In genomic region chr11:126808851-126809250, GRCh38 we compare ENCODE assay signal across 21 cellular contexts.
A peak's percentile ranks its signal among the peaks of the same experiment; 100 is the strongest.
DNase-seq lines count a peak whose midpoint lies in the region; TF ChIP-seq lines count a peak whose summit lies in the region.
"Had no signal": no experiment of that assay in that cellular context is flagged by ENCODE, and none has a peak within 500 bp of the region (broad histone marks: within the 10 kb centered on the region; RNA-seq: fewer than 3 reads in every experiment).

No MANE protein-coding gene starts in this region.

- no peak overlapping the region for H3K4me3 ChIP-seq in hepatocyte
- H3K4me3 ChIP-seq: ascending aorta, prostate gland, transverse colon had no signal

- no peaks in the 10 kb centered on the region for H3K79me2 ChIP-seq in hepatocyte

- H3K9me3 ChIP-seq in hepatocyte (ENCODE audit: low read depth), result no peaks in the 10 kb centered on the region
- H3K9me3 ChIP-seq: ascending aorta, prostate gland, transverse colon had no signal

- DNase-seq in foreskin melanocyte, result peak; percentile 90
- peak; percentile 43 for DNase-seq in middle frontal gyrus (ENCODE audit: extremely low spot score, low spot score)
- DNase-seq in hepatocyte (ENCODE audit: low spot score), result no peak
- no peak for DNase-seq in A172 (ENCODE audit: low spot score)
- no peak for DNase-seq in NCI-H146 (lab: John Stamatoyannopoulos, UW)
- no peak for DNase-seq in NCI-H146 treated with DMSO at 0.1 percent for 48 hours (lab: John Stamatoyannopoulos, UW; ENCODE audit: unreplicated experiment)
- DNase-seq: activated CD4-positive, alpha-beta T cell treated with anti-CD3 and anti-CD28 coated beads for 36 hours; activated effector memory CD4-positive, alpha-beta T cell treated with anti-CD3 and anti-CD28 coated beads, Interleukin-2, amount 50 U/mL, for 16 hours; activated naive CD8-positive, alpha-beta T cell treated with anti-CD3 and anti-CD28 coated beads for 36 hours; activated T-cell treated with anti-CD3 and anti-CD28 coated beads, Interleukin-2, amount 50 U/mL, for 1 hour; DMS79; H9; NCI-H1105 treated with DMSO at 0.1 percent for 48 hours; NCI-H2029 treated with DMSO at 0.1 percent for 48 hours; stimulated activated naive CD8-positive, alpha-beta T cell treated with anti-CD3 and anti-CD28 coated beads, Interleukin-15, Interleukin-2, amounts not matched to agents 100 U/mL and 50 U/mL, for 24 hours; T-helper 2 cell; transverse colon had no signal

- no peaks in the 10 kb centered on the region for H3K9me2 ChIP-seq in hepatocyte (replicated peaks; ENCODE audit: insufficient read depth)

- H3K27me3 ChIP-seq in hepatocyte, result peaks cover 14% of the 10 kb centered on the region
- H3K27me3 ChIP-seq: ascending aorta, transverse colon had no signal

- H3K4me1 ChIP-seq in hepatocyte (ENCODE audit: insufficient read depth), result no peaks in the 10 kb centered on the region
- H3K4me1 ChIP-seq: ascending aorta, prostate gland, transverse colon had no signal

- no peak overlapping the region for H3K4me2 ChIP-seq in hepatocyte

- WGBS in hepatocyte (ENCODE audit: low lambda C conversion rate, missing lambda C conversion rate), result 59% methylated on average over 2 of the region's 2 CpGs

- H2AFZ ChIP-seq in hepatocyte, result no peak overlapping the region

- H3K27ac ChIP-seq in VCaP, result peak overlapping the region; percentile 25; the same call in 1 of the 2 replicates
- no peak overlapping the region for H3K27ac ChIP-seq in hepatocyte
- H3K27ac ChIP-seq: ascending aorta, C4-2B, prostate gland, transverse colon had no signal

- no peak for TF ChIP-seq CTCF in VCaP (conservative IDR thresholded peaks at IDR 0.05)
- TF ChIP-seq CTCF in hepatocyte (IDR thresholded peaks at IDR 0.05; ENCODE audit: poor library complexity), result no peak

- H4K20me1 ChIP-seq in hepatocyte (ENCODE audit: insufficient read depth, poor library complexity, severe bottlenecking), result no peaks in the 10 kb centered on the region

- H3K36me3 ChIP-seq in hepatocyte (replicated peaks; ENCODE audit: insufficient read depth, low read depth), result no peaks in the 10 kb centered on the region
- H3K36me3 ChIP-seq: ascending aorta, prostate gland, transverse colon had no signal

Comparison
In these comparisons a context has a peak if more than half of its experiments do, and no peak if none do; other contexts are left out.
1. DNase-seq: peak in foreskin melanocyte (single experiment) and middle frontal gyrus (single experiment); none in hepatocyte (single experiment), A172 (single experiment), NCI-H146 (single experiment) and NCI-H146 treated with DMSO at 0.1 percent for 48 hours (single experiment).